13 cellular contexts compared by ENCODE assay signal in the genomic region with DNA sequence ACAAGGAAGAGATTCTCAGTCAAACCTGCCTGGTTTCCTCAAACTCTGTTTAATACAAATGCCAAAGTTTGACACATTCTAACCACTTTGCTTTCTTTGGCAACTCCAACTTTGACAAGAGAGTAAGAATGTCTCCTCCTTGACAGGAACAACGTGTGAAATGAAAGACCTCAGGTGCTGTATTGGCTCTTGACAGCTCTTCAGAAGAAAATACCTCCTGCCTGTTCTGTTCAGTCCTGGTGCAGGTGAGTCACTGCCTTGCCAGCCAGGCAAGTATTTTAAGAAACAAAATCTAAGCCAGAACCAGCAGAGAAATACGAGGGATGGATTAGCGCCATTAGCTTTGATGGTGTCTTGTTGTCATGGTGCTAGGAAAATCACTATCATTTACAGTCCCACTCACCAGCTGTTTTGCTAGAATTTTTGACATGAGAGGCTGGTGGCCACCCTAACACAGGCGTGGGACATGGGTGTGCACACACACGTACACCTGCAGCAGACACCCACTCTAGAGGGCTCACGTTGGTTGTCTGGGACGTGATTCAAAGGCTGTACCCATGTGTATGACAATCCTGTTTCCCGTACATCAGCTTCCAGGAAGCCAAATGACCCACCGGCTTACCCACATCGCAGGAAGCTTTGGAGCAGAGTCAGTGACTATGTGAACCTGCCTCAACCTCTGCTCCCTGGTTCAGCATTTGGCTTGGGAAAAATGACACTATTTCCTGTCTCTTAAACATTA.
A peak's percentile ranks its signal among the peaks of the same experiment; 100 is the strongest.
DNase-seq lines count a peak whose midpoint lies in the region; ATAC-seq, FAIRE-seq and TF ChIP-seq lines count a peak whose summit lies in the region.
"Had no signal": no experiment of that assay in that cellular context is flagged by ENCODE, and none has a peak within 500 bp of the region (broad histone marks: within the 10 kb centered on the region; RNA-seq: fewer than 3 reads in every experiment).

No MANE protein-coding gene starts in this region.

- intact Hi-C loops in breast epithelium (cut with DNase I; ENCODE audit: low total_unique reads) (no loop called here), left lung (cut with DNase I) (no loop called here)

- TF ChIP-seq CTCF in breast epithelium (IDR thresholded peaks at IDR 0.05) (no peak), left lung (IDR thresholded peaks at IDR 0.05) (no peak), suprapubic skin (IDR thresholded peaks at IDR 0.05) (no peak)

- no peak overlapping the region for H3K4me3 Mint-ChIP-seq in activated T-cell treated with anti-CD3 and anti-CD28 coated beads, Interleukin-2, amount 50 U/mL, for 24 hours
- H3K4me3 Mint-ChIP-seq in activated T-cell treated with anti-CD3 and anti-CD28 coated beads, Interleukin-2, amount 50 U/mL, for 4 hours = no peak overlapping the region
- H3K4me3 Mint-ChIP-seq: naive B cell had no signal

- H3K4me1 Mint-ChIP-seq in activated T-cell treated with anti-CD3 and anti-CD28 coated beads, Interleukin-2, amount 50 U/mL, for 24 hours (ENCODE audit: low read depth) = peaks cover 39% of the 10 kb centered on the region
- H3K4me1 Mint-ChIP-seq in activated T-cell treated with anti-CD3 and anti-CD28 coated beads, Interleukin-2, amount 50 U/mL, for 4 hours (ENCODE audit: low read depth) = peaks cover 10% of the 10 kb centered on the region

- H3K4me1 ChIP-seq in breast epithelium (no peaks in the 10 kb centered on the region), left lung (peaks cover 4 to 10% of the 10 kb centered on the region in 2 donors), suprapubic skin (peaks cover 18% of the 10 kb centered on the region)

- no peak overlapping the region for H3K4me3 ChIP-seq in breast epithelium
- no peak overlapping the region for H3K4me3 ChIP-seq in left lung
- H3K4me3 ChIP-seq in suprapubic skin = no peak overlapping the region
- H3K4me3 ChIP-seq: SK-N-MC had no signal

- H3K27ac ChIP-seq in breast epithelium (peak overlapping the region; percentile 74), left lung (peak overlapping the region; percentile 10 to 62), suprapubic skin (peak overlapping the region; percentile 33)
- H3K27ac ChIP-seq: SK-N-MC had no signal

- no peak for FAIRE-seq in HTR-8/SVneo (lab: Jason Lieb, UNC)

- TF ChIP-seq EP300 in suprapubic skin (IDR thresholded peaks at IDR 0.05) = no peak

- H3K27me3 ChIP-seq in breast epithelium (no peaks in the 10 kb centered on the region), left lung (no peaks in the 10 kb centered on the region), suprapubic skin (no peaks in the 10 kb centered on the region)

- H3K27ac Mint-ChIP-seq in activated T-cell treated with anti-CD3 and anti-CD28 coated beads, Interleukin-2, amount 50 U/mL, for 24 hours = peak overlapping the region; percentile 10

- H3K9me3 ChIP-seq in breast epithelium = no peaks in the 10 kb centered on the region
- no peaks in the 10 kb centered on the region for H3K9me3 ChIP-seq in left lung
- H3K9me3 ChIP-seq in suprapubic skin = no peaks in the 10 kb centered on the region

- H3K36me3 ChIP-seq in breast epithelium = no peaks in the 10 kb centered on the region
- H3K36me3 ChIP-seq in left lung = no peaks in the 10 kb centered on the region
- no peaks in the 10 kb centered on the region for H3K36me3 ChIP-seq in suprapubic skin

- H3K9me3 Mint-ChIP-seq in activated T-cell treated with anti-CD3 and anti-CD28 coated beads, Interleukin-2, amount 50 U/mL, for 24 hours = no peaks in the 10 kb centered on the region
- H3K9me3 Mint-ChIP-seq in activated T-cell treated with anti-CD3 and anti-CD28 coated beads, Interleukin-2, amount 50 U/mL, for 4 hours = no peaks in the 10 kb centered on the region
- H3K9me3 Mint-ChIP-seq: naive B cell had no signal

- 51% methylated on average over 10 of the region's 10 CpGs for WGBS in suprapubic skin

- no peaks in the 10 kb centered on the region for H3K27me3 Mint-ChIP-seq in activated T-cell treated with anti-CD3 and anti-CD28 coated beads, Interleukin-2, amount 50 U/mL, for 24 hours
- no peaks in the 10 kb centered on the region for H3K27me3 Mint-ChIP-seq in activated T-cell treated with anti-CD3 and anti-CD28 coated beads, Interleukin-2, amount 50 U/mL, for 4 hours (ENCODE audit: low read depth)

- no peak for TF ChIP-seq POLR2A in breast epithelium (IDR thresholded peaks at IDR 0.05)
- no peak for TF ChIP-seq POLR2A in suprapubic skin (IDR thresholded peaks at IDR 0.05)

- ATAC-seq in activated T-cell treated with anti-CD3 and anti-CD28 coated beads, Interleukin-2, amount 50 U/mL, for 4 hours = no peak
- ATAC-seq in left lung (peak; percentile 87), HG03097 (IDR thresholded peaks at IDR 0.05; ENCODE audit: low FRiP score, unreplicated experiment) (no peak)

- no peak for DNase-seq in activated T-cell treated with anti-CD3 and anti-CD28 coated beads, Interleukin-2, amount 50 U/mL, for 24 hours
- DNase-seq in activated T-cell treated with anti-CD3 and anti-CD28 coated beads, Interleukin-2, amount 50 U/mL, for 4 hours = no peak
- DNase-seq in breast epithelium (ENCODE audit: low spot score in 2 of 2) (peak in 1 of 2 donors; percentile 28), left lung (no peak), suprapubic skin (ENCODE audit: low spot score in 2 of 2) (no peak), HTR-8/SVneo (ENCODE audit: insufficient read length, low spot score) (no peak), inferior parietal cortex (ENCODE audit: extremely low spot score) (no peak)
- DNase-seq: activated CD4-positive, alpha-beta T cell treated with anti-CD3 and anti-CD28 coated beads for 4 hours; naive B cell; NCI-H1092; NCI-H748 treated with DMSO at 0.1 percent for 48 hours had no signal

- no peaks in the 10 kb centered on the region for H3K36me3 Mint-ChIP-seq in activated T-cell treated with anti-CD3 and anti-CD28 coated beads, Interleukin-2, amount 50 U/mL, for 24 hours (ENCODE audit: low read depth)
- H3K36me3 Mint-ChIP-seq in activated T-cell treated with anti-CD3 and anti-CD28 coated beads, Interleukin-2, amount 50 U/mL, for 4 hours (ENCODE audit: insufficient read depth) = no peaks in the 10 kb centered on the region
- H3K36me3 Mint-ChIP-seq: naive B cell had no signal
